ENCODE assay signal across 8 cellular contexts in the genomic region with DNA sequence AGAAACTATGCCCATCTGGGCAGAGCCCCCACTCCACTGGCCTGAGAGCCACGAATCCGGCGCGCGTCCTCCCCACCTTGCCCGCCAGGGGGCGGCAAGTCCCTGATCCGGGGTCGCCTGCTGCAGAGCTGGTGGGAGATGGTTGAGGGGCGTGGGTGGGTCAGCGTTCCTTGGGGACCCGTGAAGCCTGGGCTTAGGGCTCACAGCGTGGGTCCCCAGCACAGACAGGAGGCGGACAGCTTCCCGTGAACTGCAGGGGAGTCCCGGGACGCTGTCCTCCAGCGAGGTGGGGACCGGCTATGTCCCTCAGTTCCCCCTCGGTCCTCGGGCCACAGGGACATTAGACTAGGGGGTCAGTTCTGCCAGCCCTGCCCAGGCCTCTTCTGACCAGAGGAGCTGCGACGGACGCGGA. TPM values are rescaled to one million over a fixed set of nuclear protein-coding genes. Genes with fewer than 3 reads are reported as not detected.
DNase-seq lines count a peak whose midpoint lies in the region; ATAC-seq and TF ChIP-seq lines count a peak whose summit lies in the region.

No MANE protein-coding gene starts in this region.

- H3K14ac ChIP-seq in H9 (ENCODE audit: insufficient read depth, low read length), result peak overlapping the region; percentile 83

- intact Hi-C loops in left ventricle myocardium superior (cut with micrococcal nuclease), result loop anchor here (10.0 kb wide), 1 partner anchor 149 kb away; a partner anchor contains a TSS
- intact Hi-C loops in psoas muscle (cut with DNase I), result loop anchor here in 1 of 2 donors (2.0 to 5.0 kb wide), 2 partner anchors 147 to 353 kb away; a partner anchor contains a TSS
- intact Hi-C loops in vagina (cut with DNase I), result loop anchor here (5.0 kb wide), 1 partner anchor 147 kb away; a partner anchor contains a TSS

- H4K5ac ChIP-seq in H9 (ENCODE audit: insufficient read length, low read depth, low read length), result no peak overlapping the region

- peaks cover 4 to 20% (median 17%) of the 10 kb centered on the region in 3 experiments; a peak in 6 of 7 replicates for H3K36me3 Mint-ChIP-seq in H9 (ENCODE audit: insufficient read depth in 1 of 3, low read depth in 3 of 3)

- peaks cover 0 to 19% of the 10 kb centered on the region in 2 donors for H3K36me3 ChIP-seq in psoas muscle (ENCODE audit: insufficient read depth in 1 of 2, low read depth in 1 of 2)
- peaks cover 0 to 4% of the 10 kb centered on the region in 2 donors for H3K36me3 ChIP-seq in vagina

- H3K27ac ChIP-seq in H9 (ENCODE audit: insufficient read length, low read depth, low read length) (no peak overlapping the region), psoas muscle (peak overlapping the region; percentile 89), vagina (peak overlapping the region; percentile 94)

- peaks cover 5% of the 10 kb centered on the region for H3K79me1 ChIP-seq in H9 (ENCODE audit: insufficient read depth, low read depth, low read length, poor library complexity, severe bottlenecking)

- peaks cover 10% of the 10 kb centered on the region; the same call in 1 of the 2 replicates for H3K79me2 ChIP-seq in H9 (ENCODE audit: insufficient read depth, low read length)

- H4K91ac ChIP-seq in H9 (ENCODE audit: insufficient read length, low read depth, low read length), result no peak overlapping the region

- H3K9me3 ChIP-seq in H9 (ENCODE audit: control insufficient read depth, low read depth, low read length) (no peaks in the 10 kb centered on the region), psoas muscle (no peaks in the 10 kb centered on the region), vagina (no peaks in the 10 kb centered on the region)

- no peak overlapping the region for H2BK20ac ChIP-seq in H9 (ENCODE audit: low read depth, low read length, poor library complexity, severe bottlenecking)

- no CpG with 5 or more reads among the region's 25 CpGs for WGBS in H9 (ENCODE audit: extremely low coverage, insufficient read length, low lambda C conversion rate)
- WGBS in psoas muscle, 3 donors, result 0 to 1% (median 0%) methylated on average over 17 to 25 of the region's 25 CpGs

- H3K9me3 Mint-ChIP-seq in H9, result peaks cover 0 to 2% of the 10 kb centered on the region in 2 experiments; a peak in 1 of 5 replicates

- H3K4me1 Mint-ChIP-seq in H9, result peaks cover 6 to 10% of the 10 kb centered on the region in 2 experiments

- no peak overlapping the region for H2BK15ac ChIP-seq in H9 (ENCODE audit: low read depth, low read length)

- no peak overlapping the region for H2BK5ac ChIP-seq in H9 (ENCODE audit: insufficient read length, low read length)

- no peaks in the 10 kb centered on the region; the same call in 1 of the 2 replicates for H3K27me3 Mint-ChIP-seq in H9 (ENCODE audit: low read depth)

- TF ChIP-seq POLR2A in vagina (IDR thresholded peaks at IDR 0.05), result no peak

- H3K27me3 ChIP-seq in H9 (ENCODE audit: insufficient read depth, low read length), result no peaks in the 10 kb centered on the region
- no peaks in the 10 kb centered on the region for H3K27me3 ChIP-seq in psoas muscle (ENCODE audit: insufficient read depth in 3 of 3, low read length in 2 of 3)
- no peaks in the 10 kb centered on the region for H3K27me3 ChIP-seq in vagina

- H4K20me1 ChIP-seq in H9 (ENCODE audit: control insufficient read depth, insufficient read depth, insufficient read length), result no peaks in the 10 kb centered on the region

- H3K23me2 ChIP-seq in H9 (ENCODE audit: insufficient read length, low read depth, low read length, poor library complexity, severe bottlenecking), result peaks cover 15% of the 10 kb centered on the region

- peak overlapping the region; percentile 61 for H3K18ac ChIP-seq in H9 (ENCODE audit: insufficient read length, low read depth, low read length)

- no peak overlapping the region for H2AK5ac ChIP-seq in H9 (ENCODE audit: insufficient read length, low read length)

- no peak overlapping the region for H3K56ac ChIP-seq in H9 (ENCODE audit: insufficient read length, low read depth, low read length)

- H2BK120ac ChIP-seq in H9 (ENCODE audit: low read depth, low read length, poor library complexity, severe bottlenecking), result no peak overlapping the region

- H3K23ac ChIP-seq in H9 (ENCODE audit: insufficient read length, low read depth, low read length), result no peak overlapping the region

- H3K4ac ChIP-seq in H9 (ENCODE audit: low read depth, low read length), result no peak overlapping the region

- no peak overlapping the region for H3T11ph ChIP-seq in H9 (ENCODE audit: low read length)

- no peak overlapping the region for H2BK12ac ChIP-seq in H9 (ENCODE audit: insufficient read length, low read depth, low read length)

- TF ChIP-seq CTCF in H9 (conservative IDR thresholded peaks at IDR 0.05) (peak; percentile 96), psoas muscle (IDR thresholded peaks at IDR 0.05) (peak; percentile 90), vagina (IDR thresholded peaks at IDR 0.05) (peak; percentile 64 to 97 (median 89))

- no peak overlapping the region for H2AFZ ChIP-seq in H9 (ENCODE audit: low read length)

- peak overlapping the region; percentile 81 for H3K4me2 ChIP-seq in H9 (ENCODE audit: insufficient read depth, insufficient read length, low read length)

- peak overlapping the region; percentile 96 to 99 for H3K4me3 Mint-ChIP-seq in H9

- H3K4me1 ChIP-seq in H9 (ENCODE audit: insufficient read depth, low read length) (no peaks in the 10 kb centered on the region; the same call in 1 of the 2 replicates), psoas muscle (peaks cover 13% of the 10 kb centered on the region), vagina (peaks cover 22% of the 10 kb centered on the region)

- H3K4me3 ChIP-seq in GM08714 (ENCODE audit: low read length), result peak overlapping the region; percentile 77
- peak overlapping the region; percentile 80 for H3K4me3 ChIP-seq in psoas muscle
- H3K4me3 ChIP-seq in vagina, result peak overlapping the region; percentile 67 to 90

- H4K8ac ChIP-seq in H9 (replicated peaks; ENCODE audit: insufficient read length, low read depth, low read length), result no peak overlapping the region

- H3K9ac ChIP-seq in H9 (ENCODE audit: extremely low read depth, insufficient read length, low read length), result peak overlapping the region; percentile 87

- peak; percentile 87 for DNase-seq in H9
- peak; percentile 67 for DNase-seq in M059J (ENCODE audit: low read depth)
- DNase-seq in SW480 (ENCODE audit: low spot score), result peak; percentile 76
- peak; percentile 39 for DNase-seq in amniotic stem cell (lab: John Stamatoyannopoulos, UW)
- DNase-seq in left ventricle myocardium superior, result peak; percentile 88
- peak; percentile 81 to 88 for DNase-seq in psoas muscle
- DNase-seq in vagina (ENCODE audit: extremely low spot score in 2 of 2), result no peak

- H3K27ac Mint-ChIP-seq in H9, result peak overlapping the region; percentile 84 to 98 (median 94); a peak in 6 of 7 replicates

- ATAC-seq in left ventricle myocardium superior (peak; percentile 79), psoas muscle (peak; percentile 77 to 85 (median 80))

RNA-seq across cellular contexts. Expression of a gene that starts 0.6 kb away (rescaled TPM):
- 96.7 and 96.9 TPM in 2 replicates for total RNA-seq in H9 (2021)
- total RNA-seq in M059J (2014; rRNA removed; shearing (Covaris generic)), result 55.9 and 69.5 TPM in 2 replicates
- total RNA-seq in left ventricle myocardium superior, result 30.0 TPM
- total RNA-seq in psoas muscle, result 10 to 100 TPM; 28.4 to 44.4 (median 39.4) TPM
- 100 to 1,000 TPM in 1 of 3 donors, 10 to 100 TPM in 2; 74.1 to 129 (median 86.0) TPM for polyA plus RNA-seq in psoas muscle
- 44.0 TPM for total RNA-seq in vagina

RNA-seq across cellular contexts. Expression of a gene that starts 11.3 kb away (rescaled TPM):
- total RNA-seq in H9 (2021), result 101 and 104 TPM in 2 replicates
- total RNA-seq in M059J (2014; rRNA removed; shearing (Covaris generic)), result 4.0 and 12.2 TPM in 2 replicates
- total RNA-seq in left ventricle myocardium superior, result 29.4 TPM
- total RNA-seq in psoas muscle, result 10 to 100 TPM; 18.0 to 39.1 (median 23.9) TPM
- polyA plus RNA-seq in psoas muscle, result 10 to 100 TPM in 2 of 3 donors, 1 to 10 TPM in 1; 9.9 to 16.1 (median 10.5) TPM
- total RNA-seq in vagina, result 20.6 TPM

RNA-seq across cellular contexts. Expression of a gene that starts 14.9 kb away (rescaled TPM):
- total RNA-seq in H9 (2021) (0.33 and 0.44 TPM in 2 replicates), left ventricle myocardium superior (not detected), psoas muscle (not detected), vagina (not detected)
- total RNA-seq in M059J (2014; rRNA removed; shearing (Covaris generic)), result not detected in 2 replicates
- not detected for polyA plus RNA-seq in psoas muscle

RNA-seq across cellular contexts. Expression of a gene that starts 28.0 kb away (rescaled TPM):
- not detected in 2 replicates for total RNA-seq in H9 (2021)
- not detected in 2 replicates for total RNA-seq in M059J (2014; rRNA removed; shearing (Covaris generic))
- not detected for total RNA-seq in left ventricle myocardium superior
- total RNA-seq in psoas muscle, result not detected
- polyA plus RNA-seq in psoas muscle, result not detected
- total RNA-seq in vagina, result not detected

RNA-seq across cellular contexts. Expression of a gene that starts 31.8 kb away (rescaled TPM):
- total RNA-seq in H9 (2021) (171 and 174 TPM in 2 replicates), left ventricle myocardium superior (112 TPM), psoas muscle (100 to 1,000 TPM in 3 of 4 donors, 10 to 100 TPM in 1; 87.1 to 130 (median 121) TPM), vagina (283 TPM)
- total RNA-seq in M059J (2014; rRNA removed; shearing (Covaris generic)), result 88.6 and 151 TPM in 2 replicates
- 100 to 1,000 TPM; 112 to 148 (median 117) TPM for polyA plus RNA-seq in psoas muscle

Comparison
In these comparisons a context has a peak if more than half of its experiments do, and no peak if none do; other contexts are left out.
1. DNase-seq: peak in H9 (single experiment), M059J (single experiment), SW480 (single experiment), amniotic stem cell (single experiment), left ventricle myocardium superior (single experiment) and psoas muscle (2 of 2); none in vagina (0 of 2).
2. Peak in every context shown above with its lines, with median percentiles within 50 percentile points of each other: H3K4me3 ChIP-seq and CTCF ChIP-seq.